In genomic region chr4:100100985-100101384, GRCh38 we compare ENCODE assay signal across 10 cellular contexts.
DNase-seq lines count a peak whose midpoint lies in the region; ATAC-seq and TF ChIP-seq lines count a peak whose summit lies in the region.
"Had no signal": no experiment of that assay in that cellular context is flagged by ENCODE, and none has a peak within 500 bp of the region (broad histone marks: within the 10 kb centered on the region; RNA-seq: fewer than 3 reads in every experiment).

No MANE protein-coding gene starts in this region.

- no peak for TF ChIP-seq CTCF in foreskin keratinocyte (conservative IDR thresholded peaks at IDR 0.05)

- H3K27me3 ChIP-seq in foreskin keratinocyte = peaks cover 3% of the 10 kb centered on the region

- H3K27ac ChIP-seq in foreskin keratinocyte = no peak overlapping the region

- peak; percentile 67 for ATAC-seq in GM19351 (IDR thresholded peaks at IDR 0.05; ENCODE audit: unreplicated experiment)
- peak; percentile 64 for ATAC-seq in HG03103 (IDR thresholded peaks at IDR 0.05; ENCODE audit: low read depth, unreplicated experiment)
- no peak for ATAC-seq in foreskin keratinocyte

- no peaks in the 10 kb centered on the region for H3K4me1 ChIP-seq in foreskin keratinocyte

- DNase-seq in EH (ENCODE audit: low read depth) (peak; percentile 7), astrocyte of the hippocampus (ENCODE audit: low read depth, low spot score) (peak; percentile 5), foreskin keratinocyte (no peak), midbrain (lab: John Stamatoyannopoulos, UW) (no peak), nucleus accumbens (lab: John Stamatoyannopoulos, UW) (no peak), kidney tubule cell (ENCODE audit: low spot score) (no peak)
- DNase-seq: CD4-positive, CD25-positive, alpha-beta regulatory T cell; T-cell had no signal

Comparison
In these comparisons a context has a peak if more than half of its experiments do, and no peak if none do; other contexts are left out.
1. DNase-seq: peak in EH (single experiment) and astrocyte of the hippocampus (single experiment); none in foreskin keratinocyte (0 of 2), midbrain (single experiment), nucleus accumbens (0 of 56) and kidney tubule cell (single experiment).